Comparison of ENCODE assay signal across 20 cellular contexts in the genomic region with DNA sequence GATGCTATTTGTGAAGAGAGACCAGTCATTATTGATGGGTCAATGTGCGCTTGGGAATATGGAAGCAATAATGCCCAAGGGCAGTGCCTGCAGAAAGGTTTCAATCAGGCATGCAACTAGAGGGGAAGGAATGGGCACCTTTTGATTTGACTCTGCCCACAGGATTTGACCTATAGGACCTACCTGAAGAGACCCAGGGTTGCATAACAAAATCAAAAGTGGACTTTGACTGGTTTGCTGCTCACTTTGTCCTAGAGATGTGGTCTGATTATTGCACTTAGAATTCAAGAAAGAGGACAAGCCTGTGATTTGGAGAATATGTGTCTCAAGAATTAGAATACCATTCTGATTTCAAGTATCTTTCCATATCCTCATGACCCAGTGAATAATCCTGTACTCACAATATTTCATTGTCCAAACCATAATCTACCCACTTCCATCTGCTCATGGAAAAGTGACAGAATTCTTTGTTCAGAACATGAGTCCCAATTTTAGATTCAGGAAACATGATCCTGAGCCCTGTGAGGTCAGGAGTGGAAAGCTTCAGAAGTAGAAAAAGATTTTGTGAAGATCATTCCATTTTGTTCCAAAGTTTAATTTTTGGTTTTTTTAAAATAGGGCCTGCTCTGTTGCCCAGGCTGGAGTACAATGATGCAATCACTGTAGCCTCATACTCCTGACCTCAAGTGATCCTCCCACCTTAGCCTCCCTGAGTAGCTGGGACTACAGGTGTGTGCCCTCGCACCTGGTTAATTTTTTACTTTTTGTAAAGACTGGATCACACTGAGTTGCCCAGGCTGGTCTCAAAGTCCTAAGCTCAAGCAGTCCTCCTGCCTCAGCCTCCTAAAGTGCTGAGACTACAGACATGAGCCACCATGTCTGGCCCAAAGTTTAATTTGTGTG.
DNase-seq lines count a peak whose midpoint lies in the region; ATAC-seq and TF ChIP-seq lines count a peak whose summit lies in the region.
"Had no signal": no experiment of that assay in that cellular context is flagged by ENCODE, and none has a peak within 500 bp of the region (broad histone marks: within the 10 kb centered on the region; RNA-seq: fewer than 3 reads in every experiment).

No MANE protein-coding gene starts in this region.

- H3K36me3 Mint-ChIP-seq in activated CD8-positive, alpha-beta T cell treated with anti-CD3 and anti-CD28 coated beads, Interleukin-2, amount 10 ng/mL, durations not matched to agents 7 days and 5 days (ENCODE audit: low read depth) = no peaks in the 10 kb centered on the region
- H3K36me3 Mint-ChIP-seq: CD8-positive, alpha-beta memory T cell had no signal

- intact Hi-C loops in heart right ventricle (cut with DNase I) (loop anchor here in 3 of 10 donors (5.0 to 10.0 kb wide), 3 partner anchors 53 to 214 kb away; no protein-coding TSS in a partner anchor), left cardiac atrium (cut with DNase I) (loop anchor here in 1 of 2 donors (10.0 kb wide), 1 partner anchor 214 kb away; no protein-coding TSS in a partner anchor), esophagus muscularis mucosa (cut with DNase I) (no loop called here), right lobe of liver (cut with DNase I) (no loop called here)

- no peaks in the 10 kb centered on the region for H3K9me3 Mint-ChIP-seq in activated CD8-positive, alpha-beta T cell treated with anti-CD3 and anti-CD28 coated beads, Interleukin-2, amount 10 ng/mL, durations not matched to agents 7 days and 5 days (ENCODE audit: insufficient read depth)
- H3K9me3 Mint-ChIP-seq: CD8-positive, alpha-beta memory T cell had no signal

- POLR2A ChIA-PET in activated CD8-positive, alpha-beta T cell treated with anti-CD3 and anti-CD28 coated beads, Interleukin-2, amount 10 ng/mL, durations not matched to agents 7 days and 5 days (lab: Charles Lee) = no interaction called here

- WGBS in heart right ventricle, 2 donors = 96 to 98% methylated on average over 2 of the region's 2 CpGs
- WGBS in esophagus muscularis mucosa = 91% methylated on average over 2 of the region's 2 CpGs
- 37% methylated on average over 2 of the region's 2 CpGs for WGBS in right lobe of liver (ENCODE audit: insufficient coverage, low coverage, low lambda C conversion rate, missing lambda C conversion rate)

- H3K4me1 Mint-ChIP-seq in activated CD8-positive, alpha-beta T cell treated with anti-CD3 and anti-CD28 coated beads, Interleukin-2, amount 10 ng/mL, durations not matched to agents 7 days and 5 days (ENCODE audit: low read depth) = no peaks in the 10 kb centered on the region
- H3K4me1 Mint-ChIP-seq: CD8-positive, alpha-beta memory T cell had no signal

- peak in 1 of 8 donors; percentile 52 for ATAC-seq in heart right ventricle
- ATAC-seq in left cardiac atrium = no peak
- peak; percentile 4 to 58 (median 44) for ATAC-seq in right lobe of liver
- no peak for ATAC-seq in activated CD8-positive, alpha-beta T cell treated with anti-CD3 and anti-CD28 coated beads, Interleukin-2, amount 10 ng/mL, durations not matched to agents 7 days and 5 days
- ATAC-seq: A549, PC-3 had no signal

- no peak for TF ChIP-seq EP300 in esophagus muscularis mucosa (IDR thresholded peaks at IDR 0.05)

- no peaks in the 10 kb centered on the region for H3K36me3 ChIP-seq in heart right ventricle
- no peaks in the 10 kb centered on the region for H3K36me3 ChIP-seq in esophagus muscularis mucosa
- H3K36me3 ChIP-seq in right lobe of liver = no peaks in the 10 kb centered on the region
- H3K36me3 ChIP-seq: BLaER1 treated with 17β-estradiol and CSF1 and Interleukin-3, amounts not matched to agents 10 nM and 100 nM had no signal

- TF ChIP-seq CTCF in heart right ventricle (IDR thresholded peaks at IDR 0.05) (no peak), esophagus muscularis mucosa (IDR thresholded peaks at IDR 0.05) (no peak), right lobe of liver (IDR thresholded peaks at IDR 0.05) (no peak)

- H3K4me3 ChIP-seq in heart right ventricle (no peak overlapping the region), esophagus muscularis mucosa (no peak overlapping the region), right lobe of liver (no peak overlapping the region)
- H3K4me3 ChIP-seq: A549; BLaER1 treated with 17β-estradiol and CSF1 and Interleukin-3, amounts not matched to agents 10 nM and 100 nM had no signal

- no peak for DNase-seq in heart right ventricle
- no peak for DNase-seq in left cardiac atrium
- DNase-seq in esophagus muscularis mucosa (ENCODE audit: extremely low spot score) = peak; percentile 90
- no peak for DNase-seq in right lobe of liver
- no peak for DNase-seq in activated CD8-positive, alpha-beta T cell treated with anti-CD3 and anti-CD28 coated beads, Interleukin-2, amount 10 ng/mL, durations not matched to agents 7 days and 5 days
- no peak for DNase-seq in SIG-M5 treated with dmso at 0.1 percent for 504 hours (lab: John Stamatoyannopoulos, UW; ENCODE audit: unreplicated experiment)
- no peak for DNase-seq in cortex of kidney (lab: John Stamatoyannopoulos, UW)
- DNase-seq: CD8-positive, alpha-beta memory T cell; DND-41; GOT3; NCI-H1048; NCI-H1436 treated with DMSO at 0.1 percent for 48 hours; NCI-H2029 treated with DMSO at 0.1 percent for 48 hours; NCI-H510A; NCI-H82 had no signal

- no peak for TF ChIP-seq POLR2A in esophagus muscularis mucosa (IDR thresholded peaks at IDR 0.05; ENCODE audit: low read depth)
- no peak for TF ChIP-seq POLR2A in right lobe of liver (IDR thresholded peaks at IDR 0.05)

- H3K9me3 ChIP-seq in heart right ventricle (no peaks in the 10 kb centered on the region), esophagus muscularis mucosa (no peaks in the 10 kb centered on the region), right lobe of liver (no peaks in the 10 kb centered on the region)
- H3K9me3 ChIP-seq: A549; BLaER1 treated with 17β-estradiol and CSF1 and Interleukin-3, amounts not matched to agents 10 nM and 100 nM had no signal

- H3K27me3 ChIP-seq in heart right ventricle (no peaks in the 10 kb centered on the region), esophagus muscularis mucosa (no peaks in the 10 kb centered on the region), right lobe of liver (no peaks in the 10 kb centered on the region)
- H3K27me3 ChIP-seq: BLaER1 treated with 17β-estradiol and CSF1 and Interleukin-3, amounts not matched to agents 10 nM and 100 nM had no signal

- peaks cover 3 to 65% (median 19%) of the 10 kb centered on the region in 9 donors for H3K4me1 ChIP-seq in heart right ventricle
- H3K4me1 ChIP-seq in esophagus muscularis mucosa = peaks cover 0 to 6% (median 4%) of the 10 kb centered on the region in 4 donors
- peaks cover 0 to 76% (median 21%) of the 10 kb centered on the region in 4 donors for H3K4me1 ChIP-seq in right lobe of liver
- H3K4me1 ChIP-seq: BLaER1 treated with 17β-estradiol and CSF1 and Interleukin-3, amounts not matched to agents 10 nM and 100 nM had no signal

- no peak overlapping the region for H3K27ac Mint-ChIP-seq in activated CD8-positive, alpha-beta T cell treated with anti-CD3 and anti-CD28 coated beads, Interleukin-2, amount 10 ng/mL, durations not matched to agents 7 days and 5 days
- H3K27ac Mint-ChIP-seq: CD8-positive, alpha-beta memory T cell had no signal

- H3K27me3 Mint-ChIP-seq in activated CD8-positive, alpha-beta T cell treated with anti-CD3 and anti-CD28 coated beads, Interleukin-2, amount 10 ng/mL, durations not matched to agents 7 days and 5 days (ENCODE audit: low read depth) = no peaks in the 10 kb centered on the region

- CTCF ChIA-PET in activated CD8-positive, alpha-beta T cell treated with anti-CD3 and anti-CD28 coated beads, Interleukin-2, amount 10 ng/mL, durations not matched to agents 7 days and 5 days (lab: Charles Lee) = no interaction called here

- H3K4me3 Mint-ChIP-seq in activated CD8-positive, alpha-beta T cell treated with anti-CD3 and anti-CD28 coated beads, Interleukin-2, amount 10 ng/mL, durations not matched to agents 7 days and 5 days = no peak overlapping the region
- H3K4me3 Mint-ChIP-seq: CD8-positive, alpha-beta memory T cell had no signal

- H3K27ac ChIP-seq in heart right ventricle (peak overlapping the region in 7 of 10 donors; percentile 6 to 42 (median 22)), esophagus muscularis mucosa (replicated peaks in 1 of 4) (no peak overlapping the region), right lobe of liver (peak overlapping the region; percentile 37 to 85 (median 58))
- H3K27ac ChIP-seq: BLaER1 treated with 17β-estradiol and CSF1 and Interleukin-3, amounts not matched to agents 10 nM and 100 nM; KMS-11; RWPE1 had no signal

Comparison
In these comparisons a context has a peak if more than half of its experiments do, and no peak if none do; other contexts are left out.
1. ATAC-seq: peak in right lobe of liver (4 of 4); none in left cardiac atrium (0 of 2) and activated CD8-positive, alpha-beta T cell treated with anti-CD3 and anti-CD28 coated beads, Interleukin-2, amount 10 ng/mL, durations not matched to agents 7 days and 5 days (single experiment).
2. H3K27ac ChIP-seq: peak in heart right ventricle (7 of 10) and right lobe of liver (3 of 3); none in esophagus muscularis mucosa (0 of 4).